In the genomic region with DNA sequence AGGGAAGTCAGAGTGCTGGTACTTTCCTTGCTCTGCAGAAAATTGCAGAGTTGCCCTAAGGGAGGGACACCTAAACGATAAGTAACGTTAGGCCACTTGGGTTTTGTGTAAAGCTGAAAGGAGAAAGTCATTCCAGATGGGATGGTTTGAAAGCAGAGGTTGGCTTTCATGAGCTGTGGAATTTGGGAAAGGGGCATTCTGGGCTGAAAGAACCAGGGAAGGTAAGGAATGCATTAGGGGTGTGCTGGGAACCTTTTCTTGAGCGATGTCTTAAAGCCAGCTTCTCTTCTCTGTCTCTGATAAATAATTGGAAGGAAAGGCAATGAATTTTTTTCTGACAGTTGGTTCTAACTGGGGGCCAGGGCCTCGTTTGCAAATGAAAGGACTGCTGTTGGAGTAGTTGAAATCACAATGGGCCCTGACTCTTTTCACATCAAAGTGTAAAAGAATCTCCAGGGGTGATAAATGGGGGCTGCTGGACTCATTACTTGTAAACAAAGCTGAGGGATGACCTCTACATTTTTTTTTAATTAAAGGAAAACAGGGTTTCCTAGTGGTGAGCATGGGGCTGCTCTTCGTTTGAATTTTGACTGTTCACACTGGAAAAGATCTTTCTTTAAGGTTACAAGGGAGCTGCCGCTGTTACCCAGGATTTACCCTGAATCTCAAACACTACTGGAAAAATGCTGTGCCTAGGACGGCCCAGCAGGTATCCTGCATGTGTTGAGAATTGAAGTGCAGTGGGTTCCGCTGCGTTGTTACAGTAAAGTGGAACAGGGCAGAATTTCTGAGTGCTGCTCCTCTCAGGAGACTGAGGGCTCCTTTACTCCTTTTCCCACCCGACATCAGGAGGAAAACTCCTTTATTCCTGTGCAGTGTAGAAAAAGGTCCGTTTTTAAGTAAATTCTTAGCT, we compare ENCODE assay signal across 12 cellular contexts. TPM values are rescaled to one million over a fixed set of nuclear protein-coding genes. Genes with fewer than 3 reads are reported as not detected.
DNase-seq lines count a peak whose midpoint lies in the region; ATAC-seq, FAIRE-seq and TF ChIP-seq lines count a peak whose summit lies in the region.
"Had no signal": no experiment of that assay in that cellular context is flagged by ENCODE, and none has a peak within 500 bp of the region (broad histone marks: within the 10 kb centered on the region; RNA-seq: fewer than 3 reads in every experiment).

No MANE protein-coding gene starts in this region.

- no peaks in the 10 kb centered on the region for H3K9me1 ChIP-seq in K562 (ENCODE audit: control insufficient read depth, insufficient read depth, low read length)

- H3T11ph ChIP-seq in H9 (ENCODE audit: low read length) = no peak overlapping the region

- no peak overlapping the region for H3K4ac ChIP-seq in H9 (ENCODE audit: low read depth, low read length)

- DNase-seq in AG04450 (ENCODE audit: low read depth, low spot score) (no peak), H9 (peak; percentile 83), K562 (ENCODE audit: extremely low read depth in 1 of 4, low spot score in 3 of 4) (no peak), medulla oblongata (ENCODE audit: extremely low spot score) (peak; percentile 28), dorsolateral prefrontal cortex (no peak), mucosa of descending colon (no peak), SW 1271 (lab: John Stamatoyannopoulos, UW) (no peak)
- DNase-seq: activated CD8-positive, alpha-beta memory T cell treated with anti-CD3 and anti-CD28 coated beads for 24 hours; CD4-positive, CD25-positive, alpha-beta regulatory T cell; NCI-H526 treated with DMSO at 0.1 percent for 48 hours had no signal

- peak overlapping the region; percentile 85 for H2BK12ac ChIP-seq in H9 (ENCODE audit: insufficient read length, low read depth, low read length)

- ATAC-seq in K562 (no peak), HG02981 (IDR thresholded peaks at IDR 0.05; ENCODE audit: unreplicated experiment) (no peak), mucosa of descending colon (no peak)

- no peak for FAIRE-seq in K562 (lab: Jason Lieb, UNC)

- TF ChIP-seq RAD21 in K562 (CRISPR knock-in tag; conservative IDR thresholded peaks at IDR 0.05 in 1 of 2, IDR thresholded peaks at IDR 0.05 in 1 of 2) = no peak

- TF ChIP-seq CTCF in AG04450 (IDR thresholded peaks at IDR 0.05; ENCODE audit: low read depth, low read length) (no peak), H9 (conservative IDR thresholded peaks at IDR 0.05) (peak; percentile 18; the same call in 1 of the 3 replicates), K562 (IDR thresholded peaks at IDR 0.05 in 2 of 3, conservative IDR thresholded peaks at IDR 0.05 in 1 of 3; ENCODE audit: insufficient read depth in 2 of 3, low read depth in 1 of 3, low read length in 3 of 3) (no peak), dorsolateral prefrontal cortex (IDR thresholded peaks at IDR 0.05 in 54 of 56, conservative IDR thresholded peaks at IDR 0.05 in 2 of 56; ENCODE audit: low read depth in 1 of 56, partially characterized antibody in 56 of 56) (no peak), mucosa of descending colon (IDR thresholded peaks at IDR 0.05) (no peak)

- peaks cover 2% of the 10 kb centered on the region for H3K79me1 ChIP-seq in H9 (ENCODE audit: insufficient read depth, low read depth, low read length, poor library complexity, severe bottlenecking)

- no peak for TF ChIP-seq EP300 in K562 (IDR thresholded peaks at IDR 0.05; ENCODE audit: low read length)

- H3K36me3 ChIP-seq in K562 (ENCODE audit: control insufficient read depth, insufficient read depth, low read length) (peaks cover 14% of the 10 kb centered on the region; the same call in 1 of the 3 replicates), mucosa of descending colon (ENCODE audit: low read depth) (no peaks in the 10 kb centered on the region)

- no peak overlapping the region for H3K56ac ChIP-seq in H9 (ENCODE audit: insufficient read length, low read depth, low read length)

- H2AFZ ChIP-seq in H9 (ENCODE audit: low read length) (no peak overlapping the region), K562 (ENCODE audit: low read depth, low read length) (peak overlapping the region; percentile 34)

- H4K91ac ChIP-seq in H9 (ENCODE audit: insufficient read length, low read depth, low read length) = no peak overlapping the region

- H3K18ac ChIP-seq in H9 (ENCODE audit: insufficient read length, low read depth, low read length) = peak overlapping the region; percentile 82

- peak overlapping the region; percentile 69 for H3K9ac ChIP-seq in H9 (ENCODE audit: extremely low read depth, insufficient read length, low read length)
- peak overlapping the region; percentile 57 to 62; a peak in 3 of 4 replicates for H3K9ac ChIP-seq in K562 (ENCODE audit: insufficient read depth in 1 of 2, low read depth in 2 of 2, low read length in 2 of 2)

- POLR2A ChIA-PET in AG04450 (lab: Yijun Ruan, JAX) = interaction anchor here (1.3 to 1.4 kb wide), 2 partner anchors 25 to 46 kb away, joined by 4 to 5 read pairs; partner anchors contain the start of gene AFF1
- POLR2A ChIA-PET in K562 (lab: Yijun Ruan, JAX) = interaction anchor here (0.6 to 1.6 kb wide), 7 partner anchors 8 to 47 kb away, joined by 3 to 7 read pairs (median 4); no protein-coding TSS in a partner anchor

- H2BK20ac ChIP-seq in H9 (ENCODE audit: low read depth, low read length, poor library complexity, severe bottlenecking) = no peak overlapping the region

- H3K27me3 ChIP-seq in AG04450 (ENCODE audit: control insufficient read depth, insufficient read depth, low read length) = no peaks in the 10 kb centered on the region
- no peaks in the 10 kb centered on the region for H3K27me3 ChIP-seq in H9 (ENCODE audit: insufficient read depth, low read length)
- H3K27me3 ChIP-seq in K562 (ENCODE audit: control insufficient read depth in 2 of 2, insufficient read depth in 2 of 2, low read length in 2 of 2) = no peaks in the 10 kb centered on the region
- no peaks in the 10 kb centered on the region for H3K27me3 ChIP-seq in dorsolateral prefrontal cortex

- H4K8ac ChIP-seq in H9 (replicated peaks; ENCODE audit: insufficient read length, low read depth, low read length) = peak overlapping the region; percentile 72

- no CpG with 5 or more reads among the region's 11 CpGs for WGBS in H9 (ENCODE audit: extremely low coverage, insufficient read length, low lambda C conversion rate)
- 29% methylated on average over 11 of the region's 11 CpGs for WGBS in K562 (ENCODE audit: insufficient coverage, low coverage, missing lambda C conversion rate)

- H3K4me2 ChIP-seq in H9 (ENCODE audit: insufficient read depth, insufficient read length, low read length) (peak overlapping the region; percentile 84), K562 (ENCODE audit: insufficient read depth, low read length) (peak overlapping the region; percentile 50)

- H4K20me1 ChIP-seq in H9 (ENCODE audit: control insufficient read depth, insufficient read depth, insufficient read length) = no peaks in the 10 kb centered on the region
- H4K20me1 ChIP-seq in K562 (replicated peaks; ENCODE audit: control insufficient read depth, insufficient read depth, low read length) = no peaks in the 10 kb centered on the region

- H3K9me3 ChIP-seq in AG04450 (ENCODE audit: control insufficient read depth, insufficient read depth, low read length) (no peaks in the 10 kb centered on the region), H9 (ENCODE audit: control insufficient read depth, low read depth, low read length) (no peaks in the 10 kb centered on the region), K562 (replicated peaks; ENCODE audit: control insufficient read depth, insufficient read depth, low read depth, low read length) (no peaks in the 10 kb centered on the region), mucosa of descending colon (no peaks in the 10 kb centered on the region)

- H4K5ac ChIP-seq in H9 (ENCODE audit: insufficient read length, low read depth, low read length) = no peak overlapping the region

- H3K79me2 ChIP-seq in H9 (ENCODE audit: insufficient read depth, low read length) (peaks cover 4% of the 10 kb centered on the region; the same call in 1 of the 2 replicates), K562 (ENCODE audit: control insufficient read depth, insufficient read depth, low read length) (peaks cover 69% of the 10 kb centered on the region)

- peaks cover 72 to 75% of the 10 kb centered on the region in 2 experiments for H3K4me1 Mint-ChIP-seq in H9

- H3K27me3 Mint-ChIP-seq in H9 (ENCODE audit: low read depth) = no peaks in the 10 kb centered on the region
- H3K27me3 Mint-ChIP-seq: CD4-positive, CD25-positive, alpha-beta regulatory T cell had no signal

- TF ChIP-seq POLR2A in K562 (conservative IDR thresholded peaks at IDR 0.05) = no peak

- BruUV-seq in K562 (replicated peaks; lab: Mats Ljungman, UMichigan) = no TSS peak

- H3K4me3 ChIP-seq in AG04450 (ENCODE audit: low read depth, low read length) (no peak overlapping the region), K562 (no peak overlapping the region), dorsolateral prefrontal cortex (no peak overlapping the region), mucosa of descending colon (no peak overlapping the region)

- CTCF ChIA-PET in AG04450 (lab: Charles Lee) = interaction anchor here (0.6 to 2.8 kb wide), 6 partner anchors 12 to 191 kb away, joined by 3 to 10 read pairs (median 4); partner anchors contain the start of gene AFF1
- CTCF ChIA-PET in K562 (lab: Yijun Ruan, JAX; ENCODE audit: low intra/inter-chr PET ratio) = no interaction called here

- H3K23ac ChIP-seq in H9 (ENCODE audit: insufficient read length, low read depth, low read length) = no peak overlapping the region

- H2BK120ac ChIP-seq in H9 (ENCODE audit: low read depth, low read length, poor library complexity, severe bottlenecking) = peak overlapping the region; percentile 90

- H3K14ac ChIP-seq in H9 (ENCODE audit: insufficient read depth, low read length) = peak overlapping the region; percentile 69; the same call in 1 of the 2 replicates

- H3K4me1 ChIP-seq in H9 (ENCODE audit: insufficient read depth, low read length) (peaks cover 19% of the 10 kb centered on the region), K562 (replicated peaks in 1 of 2; ENCODE audit: control insufficient read depth in 2 of 2, insufficient read depth in 2 of 2, low read length in 2 of 2) (peaks cover 6 to 39% of the 10 kb centered on the region in 2 experiments; a peak in 4 of 5 replicates), mucosa of descending colon (ENCODE audit: low read depth) (peaks cover 9% of the 10 kb centered on the region)

- peaks cover 12 to 26% (median 13%) of the 10 kb centered on the region in 3 experiments for H3K36me3 Mint-ChIP-seq in H9 (ENCODE audit: insufficient read depth in 1 of 3, low read depth in 3 of 3)

- peak overlapping the region; percentile 99 to 100 (median 100) for H3K27ac Mint-ChIP-seq in H9

- H3K23me2 ChIP-seq in H9 (ENCODE audit: insufficient read length, low read depth, low read length, poor library complexity, severe bottlenecking) = peaks cover 3% of the 10 kb centered on the region

- peak overlapping the region; percentile 84 for H2BK5ac ChIP-seq in H9 (ENCODE audit: insufficient read length, low read length)

- no peaks in the 10 kb centered on the region for H3K9me3 Mint-ChIP-seq in H9
- H3K9me3 Mint-ChIP-seq: CD4-positive, CD25-positive, alpha-beta regulatory T cell had no signal

- intact Hi-C loops in K562 (cut with micrococcal nuclease) = loop anchor here (2.0 to 5.0 kb wide), 3 partner anchors 13 to 47 kb away; no protein-coding TSS in a partner anchor
- intact Hi-C loops in dorsolateral prefrontal cortex (cut with DNase I) = no loop called here
- intact Hi-C loops in mucosa of descending colon (cut with DNase I, micrococcal nuclease) = no loop called here

- H2AK5ac ChIP-seq in H9 (ENCODE audit: insufficient read length, low read length) = no peak overlapping the region

- no peak overlapping the region for H2BK15ac ChIP-seq in H9 (ENCODE audit: low read depth, low read length)

- peak overlapping the region; percentile 57 to 74 for H3K4me3 Mint-ChIP-seq in H9
- H3K4me3 Mint-ChIP-seq: CD4-positive, CD25-positive, alpha-beta regulatory T cell had no signal

- peak overlapping the region; percentile 40 for H3K27ac ChIP-seq in AG04450 (ENCODE audit: low read depth, low read length)
- peak overlapping the region; percentile 79 for H3K27ac ChIP-seq in H9 (ENCODE audit: insufficient read length, low read depth, low read length)
- peak overlapping the region; percentile 87 for H3K27ac ChIP-seq in K562 (ENCODE audit: extremely low read depth, low read depth, low read length)
- H3K27ac ChIP-seq in dorsolateral prefrontal cortex = peak overlapping the region in 6 of 59 donors; percentile 3 to 40 (median 24)
- H3K27ac ChIP-seq: epithelial cell of prostate had no signal

- in situ Hi-C loops in K562 (cut with MboI) = no loop called here

RNA-seq across cellular contexts. Expression of gene AFF1, which starts 25.0 kb away (rescaled TPM):
- polyA plus RNA-seq in AG04450 (2011; rRNA removed) (17.2 and 19.5 TPM in 2 replicates), K562 (2011; rRNA removed) (17.2 and 17.7 TPM in 2 replicates), K562 (2014; fragmentation: Illumina TruSeq; extraction: Trizol) (29.5 and 31.9 TPM in 2 replicates), K562 (2014; fragmentation: Nextera tagmentation; extraction: Ambion mirVana) (1 to 10 TPM; 4.1 to 9.9 TPM), K562 (2014; rRNA removed) (15.2 and 15.3 TPM in 2 replicates)
- 57.4 and 73.9 TPM in 2 replicates for polyA minus RNA-seq in AG04450 (2011; rRNA and poly(A)+ RNA removed)
- total RNA-seq in H9 (2021) (68.9 and 74.5 TPM in 2 replicates), K562 (2014; rRNA removed) (16.9 and 17.1 TPM in 2 replicates), K562 (2014; rRNA removed; fragmentation: Illumina TruSeq; extraction: Trizol) (19.0 and 21.2 TPM in 2 replicates), K562 (2015; rRNA removed; fragmentation: Illumina TruSeq; extraction: Trizol) (17.8 and 20.7 TPM in 2 replicates), K562 (2021) (46.2 and 47.5 TPM in 2 replicates), dorsolateral prefrontal cortex (10 to 100 TPM; 37.6 to 89.2 (median 55.4) TPM), mucosa of descending colon (100 to 1,000 TPM in 2 of 3 donors, 10 to 100 TPM in 1; 84.0 to 150 (median 120) TPM)
- total RNA-seq in K562 (2011; cell fraction: chromatin; rRNA removed; ENCODE audit: low replicate concordance) = 144 and 172 TPM in 2 replicates
- total RNA-seq in K562 (2011; cell fraction: nucleolus; rRNA removed) = 34.5 and 40.9 TPM in 2 replicates
- 54.2 and 74.1 TPM in 2 replicates for total RNA-seq in K562 (2011; cell fraction: nucleoplasm; rRNA removed)
- polyA plus RNA-seq in K562 (2011; cell fraction: cytosol; rRNA removed) = 9.4 and 16.2 TPM in 2 replicates
- polyA plus RNA-seq in K562 (2011; cell fraction: nucleus; rRNA removed) = 37.1 and 55.1 TPM in 2 replicates
- polyA plus RNA-seq in K562 (2012) = 12.9 and 15.0 TPM in 2 replicates
- polyA minus RNA-seq in K562 (2011; rRNA and poly(A)+ RNA removed) = 71.7 and 90.0 TPM in 2 replicates
- 28.2 and 30.6 TPM in 2 replicates for polyA minus RNA-seq in K562 (2011; cell fraction: cytosol; rRNA and poly(A)+ RNA removed)
- polyA minus RNA-seq in K562 (2011; cell fraction: nucleus; rRNA and poly(A)+ RNA removed) = 35.0 and 70.0 TPM in 2 replicates

Comparison
In these comparisons a context has a peak if more than half of its experiments do, and no peak if none do; other contexts are left out.
1. DNase-seq: peak in H9 (single experiment) and medulla oblongata (single experiment); none in AG04450 (single experiment), K562 (0 of 4), dorsolateral prefrontal cortex (0 of 10), mucosa of descending colon (0 of 3) and SW 1271 (0 of 2).